Comparison of ENCODE assay signal across 2 cellular contexts in the genomic region with DNA sequence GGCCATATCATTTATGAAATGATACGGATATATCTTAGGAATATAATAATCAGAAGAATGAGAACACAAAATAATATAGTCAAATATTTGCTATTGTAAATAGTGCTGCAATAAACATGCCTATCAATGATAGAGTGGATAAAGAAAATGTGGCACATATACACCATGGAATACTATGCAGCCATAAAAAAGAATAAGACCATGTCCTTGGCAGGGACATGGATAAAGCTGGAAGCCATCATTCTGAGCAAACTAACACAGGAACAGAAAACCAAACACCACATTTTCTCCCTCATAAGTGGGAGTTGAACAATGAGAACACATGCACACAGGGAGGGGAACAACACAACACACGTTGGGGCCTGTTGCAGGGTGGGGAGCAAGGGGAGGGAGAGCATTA. TPM values are rescaled to one million over a fixed set of nuclear protein-coding genes. Genes with fewer than 3 reads are reported as not detected.
"Had no signal": no experiment of that assay in that cellular context is flagged by ENCODE, and none has a peak within 500 bp of the region (broad histone marks: within the 10 kb centered on the region; RNA-seq: fewer than 3 reads in every experiment).

No MANE protein-coding gene starts in this region.

RNA-seq across cellular contexts. Expression of a gene that starts 28.6 kb away (rescaled TPM):
- total RNA-seq: MCF 10A, NCI-H460 had no signal
